ENCODE assay signal across 1 cellular context in genomic region chr15:62066663-62067447, GRCh38.
TF ChIP-seq lines count a peak whose summit lies in the region.

Gene C2CD4A (plus strand): TSS chr15:62066977. CDS start chr15:62067614, 637 bp downstream.

TF ChIP-seq in K562, 482 proteins besides CTCF, POLR2A, EP300 and RAD21 (continued from another document):
- peak; percentile 90 for TF ChIP-seq ZBTB33 (CRISPR knock-in tag; IDR thresholded peaks at IDR 0.05)
